In the genomic region with DNA sequence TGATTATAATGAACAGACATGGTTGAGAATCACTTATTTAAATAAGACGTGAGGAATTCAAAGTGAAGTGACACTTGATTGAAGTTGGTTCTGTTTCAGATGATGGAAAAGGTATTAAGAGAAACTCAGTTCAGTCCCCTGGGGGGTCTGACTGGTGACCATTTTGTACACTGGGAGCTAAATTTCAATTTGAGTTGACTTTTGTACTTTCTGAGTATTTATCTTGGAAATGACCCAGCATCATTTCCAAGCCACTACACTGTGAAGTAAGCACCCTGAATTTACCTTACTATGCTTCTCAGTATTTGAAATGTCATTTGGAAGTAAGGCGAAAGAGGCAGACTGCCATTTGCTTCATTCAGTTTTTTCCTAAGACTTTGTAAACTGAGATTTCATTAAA, we compare ENCODE assay signal across 24 cellular contexts.
"Had no signal": no experiment of that assay in that cellular context is flagged by ENCODE, and none has a peak within 500 bp of the region (broad histone marks: within the 10 kb centered on the region; RNA-seq: fewer than 3 reads in every experiment).

No MANE protein-coding gene starts in this region.

- DNase-seq: activated CD4-positive, alpha-beta T cell treated with anti-CD3 and anti-CD28 coated beads, Interleukin-2, amount 10 ng/mL, durations not matched to agents 24 days and 14 days; activated CD4-positive, CD25-positive, alpha-beta regulatory T cell; activated CD8-positive, alpha-beta memory T cell treated with anti-CD3 and anti-CD28 coated beads for 24 hours; activated effector memory CD4-positive, alpha-beta T cell treated with Interleukin-2 at 50 U/mL for 16 hours; anterior cingulate cortex; cerebellar nuclear complex; effector memory CD4-positive, alpha-beta T cell; foreskin keratinocyte; glutamatergic neuron; hypothalamus; left cardiac atrium; mammary epithelial cell; posterior cingulate gyrus; stimulated activated CD4-positive, alpha-beta T cell treated with anti-CD3 and anti-CD28 coated beads, Interleukin-4, amount 100 ng/mL, for 24 hours; stimulated activated naive CD4-positive, alpha-beta T cell; SW 1271; uterus had no signal

- H3K9me3 Mint-ChIP-seq: activated CD4-positive, alpha-beta T cell treated with anti-CD3 and anti-CD28 coated beads, Interleukin-2, amount 10 ng/mL, durations not matched to agents 24 days and 14 days; activated naive CD4-positive, alpha-beta T cell treated with anti-CD3 and anti-CD28 coated beads, Interleukin-2, amount 50 U/mL, for 72 hours; dendritic cell treated with granulocyte-macrophage colony-stimulating factor and Interleukin-4, amounts not matched to agents 40 ng/mL and 50 ng/mL, for 4 days; T-helper 2 cell treated with Interferon-gamma antibody and Interleukin-4, amounts not matched to agents 5 μg/mL and 100 μg/mL, for 36 hours had no signal

- H3K4me3 Mint-ChIP-seq: activated CD4-positive, alpha-beta T cell treated with anti-CD3 and anti-CD28 coated beads, Interleukin-2, amount 10 ng/mL, durations not matched to agents 24 days and 14 days; dendritic cell treated with granulocyte-macrophage colony-stimulating factor and Interleukin-4, amounts not matched to agents 40 ng/mL and 50 ng/mL, for 4 days; T-helper 2 cell treated with Interferon-gamma antibody and Interleukin-4, amounts not matched to agents 5 μg/mL and 100 μg/mL, for 36 hours had no signal

- H3K27ac Mint-ChIP-seq: activated CD4-positive, alpha-beta T cell treated with anti-CD3 and anti-CD28 coated beads, Interleukin-2, amount 10 ng/mL, durations not matched to agents 24 days and 14 days; activated naive CD4-positive, alpha-beta T cell treated with anti-CD3 and anti-CD28 coated beads, Interleukin-2, amount 50 U/mL, for 72 hours; dendritic cell treated with granulocyte-macrophage colony-stimulating factor and Interleukin-4, amounts not matched to agents 40 ng/mL and 50 ng/mL, for 4 days; T-helper 2 cell treated with Interferon-gamma antibody and Interleukin-4, amounts not matched to agents 5 μg/mL and 100 μg/mL, for 36 hours had no signal

- H3K27me3 ChIP-seq: breast epithelium, foreskin keratinocyte, neutrophil, tibial nerve, uterus had no signal

- H3K27me3 Mint-ChIP-seq: activated CD4-positive, alpha-beta T cell treated with anti-CD3 and anti-CD28 coated beads, Interleukin-2, amount 10 ng/mL, durations not matched to agents 24 days and 14 days; dendritic cell treated with granulocyte-macrophage colony-stimulating factor and Interleukin-4, amounts not matched to agents 40 ng/mL and 50 ng/mL, for 4 days had no signal

- H3K4me3 ChIP-seq: breast epithelium, skin epidermis, tibial nerve, uterus had no signal

- H3K9me3 ChIP-seq: neutrophil, uterus had no signal

- H3K4me1 ChIP-seq: breast epithelium, uterus had no signal

- ATAC-seq: activated naive CD4-positive, alpha-beta T cell treated with anti-CD3 and anti-CD28 coated beads, Interleukin-2, amount 50 U/mL, for 72 hours; foreskin keratinocyte; left cardiac atrium had no signal

- H3K36me3 ChIP-seq: breast epithelium, uterus had no signal

- H3K27ac ChIP-seq: breast epithelium, foreskin keratinocyte, neutrophil, skin epidermis, tibial nerve, uterus had no signal
